ENCODE assay signal across 23 cellular contexts in genomic region chr17:4314179-4314578, GRCh38. TPM values are rescaled to one million over a fixed set of nuclear protein-coding genes. Genes with fewer than 3 reads are reported as not detected.
DNase-seq lines count a peak whose midpoint lies in the region; ATAC-seq, FAIRE-seq and TF ChIP-seq lines count a peak whose summit lies in the region.
"Had no signal": no experiment of that assay in that cellular context is flagged by ENCODE, and none has a peak within 500 bp of the region (broad histone marks: within the 10 kb centered on the region; RNA-seq: fewer than 3 reads in every experiment).

No MANE protein-coding gene starts in this region.

- H3K9me3 ChIP-seq in skeletal muscle tissue (ENCODE audit: control insufficient read depth in 3 of 3, low read length in 3 of 3) (no peaks in the 10 kb centered on the region), WERI-Rb-1 (ENCODE audit: severe bottlenecking) (no peaks in the 10 kb centered on the region)
- H3K9me3 ChIP-seq: lower lobe of right lung, suprapubic skin, uterus had no signal

- H3K27ac ChIP-seq in skeletal muscle tissue (ENCODE audit: low read depth, low read length) (peak overlapping the region; percentile 76), WERI-Rb-1 (no peak overlapping the region)
- H3K27ac ChIP-seq: RWPE1, suprapubic skin, uterus had no signal

- H3K27me3 Mint-ChIP-seq in activated naive CD8-positive, alpha-beta T cell treated with anti-CD3 and anti-CD28 coated beads, Interleukin-2, amount 50 U/mL, for 24 hours: no peaks in the 10 kb centered on the region
- H3K27me3 Mint-ChIP-seq in activated naive CD8-positive, alpha-beta T cell treated with anti-CD3 and anti-CD28 coated beads for 36 hours: no peaks in the 10 kb centered on the region
- no peaks in the 10 kb centered on the region for H3K27me3 Mint-ChIP-seq in activated T-helper 17 cell treated with anti-CD3 and anti-CD28 coated beads, Interleukin-2, amount 50 U/mL, for 72 hours

- peaks cover 5% of the 10 kb centered on the region for H3K36me3 Mint-ChIP-seq in activated naive CD8-positive, alpha-beta T cell treated with anti-CD3 and anti-CD28 coated beads, Interleukin-2, amount 50 U/mL, for 24 hours (ENCODE audit: low read depth)
- H3K36me3 Mint-ChIP-seq in activated naive CD8-positive, alpha-beta T cell treated with anti-CD3 and anti-CD28 coated beads for 36 hours: no peaks in the 10 kb centered on the region
- H3K36me3 Mint-ChIP-seq in activated T-helper 17 cell treated with anti-CD3 and anti-CD28 coated beads, Interleukin-2, amount 50 U/mL, for 72 hours (ENCODE audit: low read depth): peaks cover 6% of the 10 kb centered on the region
- H3K36me3 Mint-ChIP-seq: immature natural killer cell had no signal

- peaks cover 53 to 63% (median 59%) of the 10 kb centered on the region in 3 donors for H3K4me1 ChIP-seq in skeletal muscle tissue (ENCODE audit: control insufficient read depth in 3 of 3, insufficient read depth in 3 of 3, low read length in 3 of 3)

- no peak for ATAC-seq in activated naive CD8-positive, alpha-beta T cell treated with anti-CD3 and anti-CD28 coated beads, Interleukin-2, amount 50 U/mL, for 24 hours
- peak; percentile 18 for ATAC-seq in activated T-helper 17 cell treated with anti-CD3 and anti-CD28 coated beads, Interleukin-2, amount 50 U/mL, for 72 hours (replicated peaks)

- no peaks in the 10 kb centered on the region for H3K27me3 ChIP-seq in skeletal muscle tissue (ENCODE audit: control insufficient read depth in 3 of 3, insufficient read depth in 3 of 3, low read length in 3 of 3)
- no peaks in the 10 kb centered on the region for H3K27me3 ChIP-seq in WERI-Rb-1 (ENCODE audit: insufficient read depth, low read depth, severe bottlenecking)
- H3K27me3 ChIP-seq: suprapubic skin, uterus had no signal

- no peak for TF ChIP-seq CTCF in WERI-Rb-1 (IDR thresholded peaks at IDR 0.05; ENCODE audit: low read depth, low read length)

- H3K4me1 Mint-ChIP-seq in activated naive CD8-positive, alpha-beta T cell treated with anti-CD3 and anti-CD28 coated beads, Interleukin-2, amount 50 U/mL, for 24 hours: peaks cover 66% of the 10 kb centered on the region
- peaks cover 64% of the 10 kb centered on the region for H3K4me1 Mint-ChIP-seq in activated naive CD8-positive, alpha-beta T cell treated with anti-CD3 and anti-CD28 coated beads for 36 hours
- H3K4me1 Mint-ChIP-seq in activated T-helper 17 cell treated with anti-CD3 and anti-CD28 coated beads, Interleukin-2, amount 50 U/mL, for 72 hours: peaks cover 62% of the 10 kb centered on the region

- H3K4me3 ChIP-seq in skeletal muscle tissue (ENCODE audit: low read length in 3 of 3) (no peak overlapping the region), WERI-Rb-1 (ENCODE audit: low read depth, low read length) (no peak overlapping the region)
- H3K4me3 ChIP-seq: suprapubic skin, uterus had no signal

- no peaks in the 10 kb centered on the region for H3K9me3 Mint-ChIP-seq in activated naive CD8-positive, alpha-beta T cell treated with anti-CD3 and anti-CD28 coated beads, Interleukin-2, amount 50 U/mL, for 24 hours
- no peaks in the 10 kb centered on the region for H3K9me3 Mint-ChIP-seq in activated naive CD8-positive, alpha-beta T cell treated with anti-CD3 and anti-CD28 coated beads for 36 hours
- H3K9me3 Mint-ChIP-seq in activated T-helper 17 cell treated with anti-CD3 and anti-CD28 coated beads, Interleukin-2, amount 50 U/mL, for 72 hours: no peaks in the 10 kb centered on the region
- H3K9me3 Mint-ChIP-seq: immature natural killer cell had no signal

- H3K36me3 ChIP-seq in skeletal muscle tissue (ENCODE audit: control insufficient read depth in 3 of 3, insufficient read depth in 3 of 3, low read length in 3 of 3) (no peaks in the 10 kb centered on the region), WERI-Rb-1 (no peaks in the 10 kb centered on the region)
- H3K36me3 ChIP-seq: lower lobe of right lung, suprapubic skin, uterus had no signal

- TF ChIP-seq POLR2A in GM12891 (IDR thresholded peaks at IDR 0.05; ENCODE audit: low read depth, low read length) (no peak), GM12892 (IDR thresholded peaks at IDR 0.05; ENCODE audit: low read depth, low read length) (no peak)

- FAIRE-seq in GM12891 (lab: Jason Lieb, UNC) (peak; percentile 13), GM12892 (lab: Jason Lieb, UNC) (no peak)
- FAIRE-seq: HTR-8/SVneo had no signal

- no peak for DNase-seq in activated naive CD8-positive, alpha-beta T cell treated with anti-CD3 and anti-CD28 coated beads, Interleukin-2, amount 50 U/mL, for 24 hours
- DNase-seq in activated naive CD8-positive, alpha-beta T cell treated with anti-CD3 and anti-CD28 coated beads for 36 hours: no peak
- DNase-seq in GM12891 (ENCODE audit: insufficient read length, low spot score): no peak
- no peak for DNase-seq in EL
- DNase-seq in GM12892 (ENCODE audit: insufficient read length): no peak
- no peak for DNase-seq in WERI-Rb-1
- DNase-seq: activated CD4-positive, alpha-beta T cell treated with anti-CD3 and anti-CD28 coated beads for 1 hour; activated gamma-delta T cell; amniotic stem cell; DMS153; immature natural killer cell; lower lobe of right lung; NCI-H1048; NCI-H2107; NCI-H510A treated with DMSO at 0.1 percent for 48 hours; nucleus accumbens; T1000; uterus had no signal

- H3K9ac ChIP-seq in skeletal muscle tissue (ENCODE audit: low read depth in 1 of 3, low read length in 3 of 3): no peak overlapping the region

- H3K4me3 Mint-ChIP-seq in activated naive CD8-positive, alpha-beta T cell treated with anti-CD3 and anti-CD28 coated beads, Interleukin-2, amount 50 U/mL, for 24 hours: no peak overlapping the region
- no peak overlapping the region for H3K4me3 Mint-ChIP-seq in activated naive CD8-positive, alpha-beta T cell treated with anti-CD3 and anti-CD28 coated beads for 36 hours
- peak overlapping the region; percentile 71 for H3K4me3 Mint-ChIP-seq in activated T-helper 17 cell treated with anti-CD3 and anti-CD28 coated beads, Interleukin-2, amount 50 U/mL, for 72 hours
- H3K4me3 Mint-ChIP-seq: immature natural killer cell had no signal

- peak overlapping the region; percentile 61 for H3K27ac Mint-ChIP-seq in activated naive CD8-positive, alpha-beta T cell treated with anti-CD3 and anti-CD28 coated beads, Interleukin-2, amount 50 U/mL, for 24 hours
- H3K27ac Mint-ChIP-seq in activated naive CD8-positive, alpha-beta T cell treated with anti-CD3 and anti-CD28 coated beads for 36 hours: no peak overlapping the region
- peak overlapping the region; percentile 80 for H3K27ac Mint-ChIP-seq in activated T-helper 17 cell treated with anti-CD3 and anti-CD28 coated beads, Interleukin-2, amount 50 U/mL, for 72 hours

TF ChIP-seq in GM12891, 5 proteins besides CTCF, POLR2A, EP300 and RAD21:
- no peak for TF ChIP-seq SPI1 (IDR thresholded peaks at IDR 0.05; ENCODE audit: low read depth, low read length)
- no peak for TF ChIP-seq POU2F2 (IDR thresholded peaks at IDR 0.05; ENCODE audit: low read depth, low read length)
- no peak for TF ChIP-seq POLR2AphosphoS5 (IDR thresholded peaks at IDR 0.05; ENCODE audit: low read depth, low read length)
- no peak for TF ChIP-seq TAF1 (IDR thresholded peaks at IDR 0.05; ENCODE audit: low read depth, low read length)
- no peak for TF ChIP-seq PAX5 (IDR thresholded peaks at IDR 0.05; ENCODE audit: insufficient read depth, low read length, severe bottlenecking)

RNA-seq across cellular contexts. Expression of gene ANKFY1, which starts 50.4 kb away (rescaled TPM):
- 10 to 100 TPM; 29.4 to 31.4 TPM for total RNA-seq in activated naive CD8-positive, alpha-beta T cell treated with anti-CD3 and anti-CD28 coated beads for 36 hours
- 9.6 TPM for polyA plus RNA-seq in GM12891 (2012; ENCODE audit: low read depth, missing spikeins)
- total RNA-seq in activated T-helper 17 cell treated with anti-CD3 and anti-CD28 coated beads, Interleukin-2, amount 50 U/mL, for 72 hours: 10 to 100 TPM; 31.7 to 48.3 TPM
- total RNA-seq in skeletal muscle tissue: 26.6 TPM
- 17.2 TPM for polyA plus RNA-seq in GM12892 (2012; ENCODE audit: missing spikeins)

RNA-seq across cellular contexts. Expression of gene UBE2G1, which starts 52.3 kb away (rescaled TPM):
- total RNA-seq in activated naive CD8-positive, alpha-beta T cell treated with anti-CD3 and anti-CD28 coated beads for 36 hours: 10 to 100 TPM; 58.8 to 63.9 TPM
- polyA plus RNA-seq in GM12891 (2012; ENCODE audit: low read depth, missing spikeins): 48.9 TPM
- 10 to 100 TPM; 40.6 to 65.4 TPM for total RNA-seq in activated T-helper 17 cell treated with anti-CD3 and anti-CD28 coated beads, Interleukin-2, amount 50 U/mL, for 72 hours
- 49.1 TPM for total RNA-seq in skeletal muscle tissue
- 39.7 TPM for polyA plus RNA-seq in GM12892 (2012; ENCODE audit: missing spikeins)
